Comparison of ENCODE assay signal across 13 cellular contexts in genomic region chr3:126751611-126752302, GRCh38. TPM values are rescaled to one million over a fixed set of nuclear protein-coding genes. Genes with fewer than 3 reads are reported as not detected.
DNase-seq lines count a peak whose midpoint lies in the region; ATAC-seq, FAIRE-seq and TF ChIP-seq lines count a peak whose summit lies in the region.
"Had no signal": no experiment of that assay in that cellular context is flagged by ENCODE, and none has a peak within 500 bp of the region (broad histone marks: within the 10 kb centered on the region; RNA-seq: fewer than 3 reads in every experiment).

No MANE protein-coding gene starts in this region.

- FAIRE-seq in GM12878 (lab: Jason Lieb, UNC) = no peak
- FAIRE-seq in HepG2 (lab: Jason Lieb, UNC) = no peak

- H3K36me3 ChIP-seq in right atrium auricular region (no peaks in the 10 kb centered on the region), GM12878 (ENCODE audit: control insufficient read depth in 2 of 2, insufficient read depth in 2 of 2, low read length in 1 of 2) (no peaks in the 10 kb centered on the region), HepG2 (replicated peaks in 1 of 2; ENCODE audit: control insufficient read depth in 1 of 2, insufficient read depth in 2 of 2, low read length in 2 of 2) (0 out of 5 replicates have a peak, but pooled peaks cover 0 to 7% of the 10 kb centered on the region in 2 experiments)

- DNase-seq in left ventricle myocardium superior (no peak), right atrium auricular region (ENCODE audit: low spot score) (no peak), GM12878 (ENCODE audit: low read depth, low spot score) (no peak), HepG2 (ENCODE audit: low spot score) (no peak), iPS-NIHi7 (ENCODE audit: extremely low spot score) (no peak), omental fat pad (ENCODE audit: low spot score) (no peak)
- DNase-seq: activated CD4-positive, alpha-beta T cell treated with anti-CD3 and anti-CD28 coated beads for 1 hour; NCI-H1048 had no signal

- peak overlapping the region; percentile 39 for H2AFZ ChIP-seq in GM12878 (ENCODE audit: control insufficient read depth, low read depth, low read length)
- no peak overlapping the region for H2AFZ ChIP-seq in HepG2 (ENCODE audit: low read length)

- BruUV-seq in GM12878 (replicated peaks; lab: Mats Ljungman, UMichigan) (no TSS peak), HepG2 (replicated peaks; lab: Mats Ljungman, UMichigan) (no TSS peak)

- H3K9me3 ChIP-seq in right atrium auricular region (no peaks in the 10 kb centered on the region), GM12878 (replicated peaks; ENCODE audit: control insufficient read depth, insufficient read depth, low read length) (no peaks in the 10 kb centered on the region), HepG2 (ENCODE audit: low read length) (no peaks in the 10 kb centered on the region)
- H3K9me3 ChIP-seq: testis had no signal

- SMC1A ChIA-PET in GM12878 (lab: Charles Lee; ENCODE audit: uncharacterized antibody, unreplicated experiment) = interaction anchor here (1.0 to 2.8 kb wide), 14 partner anchors 10 to 723 kb away, joined by 3 to 14 read pairs (median 3); partner anchors contain the start of gene PLXNA1

- H3K4me2 ChIP-seq in GM12878 (ENCODE audit: control insufficient read depth, insufficient read depth) (no peak overlapping the region), HepG2 (ENCODE audit: low read depth, low read length) (no peak overlapping the region)

- peaks cover 0 to 28% of the 10 kb centered on the region in 2 donors for H3K4me1 ChIP-seq in right atrium auricular region
- H3K4me1 ChIP-seq in GM12878 (ENCODE audit: control insufficient read depth, insufficient read depth, low read length) = no peaks in the 10 kb centered on the region
- H3K4me1 ChIP-seq in HepG2 (ENCODE audit: insufficient read depth, low read length) = peaks cover 23% of the 10 kb centered on the region

- H4K20me1 ChIP-seq in GM12878 (ENCODE audit: control insufficient read depth, insufficient read depth) (no peaks in the 10 kb centered on the region), HepG2 (ENCODE audit: insufficient read depth, low read length) (peaks cover 3% of the 10 kb centered on the region; the same call in 1 of the 2 replicates)

- no peak overlapping the region for H3K27ac ChIP-seq in right atrium auricular region
- no peak overlapping the region for H3K27ac ChIP-seq in GM12878 (ENCODE audit: control insufficient read depth, insufficient read depth)
- H3K27ac ChIP-seq in HepG2 (ENCODE audit: extremely low read length, insufficient read depth, low read length) = no peak overlapping the region
- H3K27ac ChIP-seq: HL-60, KMS-11, testis had no signal

- no peak for TF ChIP-seq EP300 in GM12878 (IDR thresholded peaks at IDR 0.05; ENCODE audit: borderline replicate concordance in 1 of 2, control insufficient read depth in 1 of 2, low read depth in 2 of 2, low read length in 2 of 2)
- TF ChIP-seq EP300 in HepG2 (IDR thresholded peaks at IDR 0.05; ENCODE audit: low read depth in 2 of 2, low read length in 2 of 2) = no peak
- TF ChIP-seq EP300 in HepG2 (CRISPR knock-in tag; IDR thresholded peaks at IDR 0.05; ENCODE audit: borderline replicate concordance) = no peak

- RAD21 ChIA-PET in GM12878 (lab: Charles Lee; ENCODE audit: unreplicated experiment) = interaction anchor here (0.9 to 5.8 kb wide), 7 partner anchors 25 to 793 kb away, joined by 3 to 36 read pairs (median 3); partner anchors contain the start of gene PLXNA1

- intact Hi-C loops in left ventricle myocardium superior (cut with micrococcal nuclease) (loop anchor here (10.0 kb wide), 1 partner anchor 223 kb away; no protein-coding TSS in a partner anchor), GM12878 (cut with micrococcal nuclease; ENCODE audit: unreplicated experiment) (loop anchor here (1.0 to 2.0 kb wide), 3 partner anchors 231 to 793 kb away; no protein-coding TSS in a partner anchor), HepG2 (cut with micrococcal nuclease; ENCODE audit: unreplicated experiment) (loop anchor here (1.0 to 5.0 kb wide), 4 partner anchors 209 to 551 kb away; partner anchors contain the start of gene PLXNA1)

- H3K4me3 ChIP-seq in right atrium auricular region = no peak overlapping the region
- no peak overlapping the region for H3K4me3 ChIP-seq in GM12878
- H3K4me3 ChIP-seq in HepG2 (replicated peaks in 1 of 3; ENCODE audit: insufficient read depth in 1 of 3, low read depth in 2 of 3, low read length in 3 of 3) = no peak overlapping the region
- H3K4me3 ChIP-seq: testis had no signal

- TF ChIP-seq POLR2A in GM12878 (IDR thresholded peaks at IDR 0.05; ENCODE audit: low read depth, low read length) (no peak), HepG2 (IDR thresholded peaks at IDR 0.05; ENCODE audit: insufficient read depth in 1 of 2, low read depth in 2 of 2, low read length in 2 of 2) (no peak)

- H3K9ac ChIP-seq in GM12878 (ENCODE audit: control insufficient read depth, insufficient read depth, low read length) = no peak overlapping the region
- H3K9ac ChIP-seq in HepG2 (ENCODE audit: insufficient read depth, low read depth, low read length) = no peak overlapping the region
- H3K9ac ChIP-seq: KMS-11 had no signal

- POLR2A ChIA-PET in GM12878 (lab: Charles Lee) (interaction anchor here (0.7 to 0.9 kb wide), 2 partner anchors 227 to 305 kb away, joined by 3 read pairs; no protein-coding TSS in a partner anchor), HepG2 (lab: Yijun Ruan, JAX) (no interaction called here)

- H3K27me3 ChIP-seq in right atrium auricular region (no peaks in the 10 kb centered on the region), GM12878 (replicated peaks in 1 of 2; ENCODE audit: control insufficient read depth in 2 of 2, insufficient read depth in 2 of 2, low read length in 1 of 2) (no peaks in the 10 kb centered on the region), HepG2 (ENCODE audit: control insufficient read depth in 1 of 2, insufficient read depth in 2 of 2, low read length in 2 of 2) (no peaks in the 10 kb centered on the region; a peak in 1 of 5 replicates)
- H3K27me3 ChIP-seq: testis had no signal

- WGBS in GM12878 (ENCODE audit: insufficient coverage, insufficient replicate concordance, low lambda C conversion rate, missing lambda C conversion rate) = 42% methylated on average over 7 of the region's 7 CpGs
- WGBS in HepG2 (ENCODE audit: low lambda C conversion rate) = 77% methylated on average over 6 of the region's 7 CpGs

- no peaks in the 10 kb centered on the region for H3K79me2 ChIP-seq in GM12878 (ENCODE audit: control insufficient read depth, insufficient read depth, low read length)
- no peaks in the 10 kb centered on the region for H3K79me2 ChIP-seq in HepG2 (ENCODE audit: insufficient read depth, low read length)

- in situ Hi-C loops in GM12878 (cut with MboI) (loop anchor here (5.0 to 10.0 kb wide), 3 partner anchors 226 to 793 kb away; no protein-coding TSS in a partner anchor), HepG2 (cut with HindIII; ENCODE audit: extremely low pct_ligation_motif_present, low pct_unique_long_range_greater_than_20kb) (loop anchor here (5.0 to 10.0 kb wide), 3 partner anchors 211 to 703 kb away; no protein-coding TSS in a partner anchor)

- TF ChIP-seq CTCF in right atrium auricular region (IDR thresholded peaks at IDR 0.05) (no peak), GM12878 (IDR thresholded peaks at IDR 0.05 in 2 of 3, conservative IDR thresholded peaks at IDR 0.05 in 1 of 3; ENCODE audit: control insufficient read depth in 2 of 3, extremely low read depth in 1 of 3, insufficient read depth in 1 of 3, low read depth in 3 of 3, low read length in 3 of 3) (no peak), HepG2 (CRISPR knock-in tag; IDR thresholded peaks at IDR 0.05) (no peak), omental fat pad (IDR thresholded peaks at IDR 0.05) (no peak)

- ATAC-seq in left ventricle myocardium superior (peak; percentile 12), GM12878 (peak; percentile 15; the same call in 2 of the 3 replicates), HepG2 (peak; percentile 11; the same call in 2 of the 3 replicates), GM19324 (IDR thresholded peaks at IDR 0.05; ENCODE audit: low FRiP score, unreplicated experiment) (no peak), omental fat pad (ENCODE audit: low FRiP score) (no peak), GM21723 (IDR thresholded peaks at IDR 0.05; ENCODE audit: unreplicated experiment) (no peak)

- no peak for TF ChIP-seq RAD21 in GM12878 (IDR thresholded peaks at IDR 0.05; ENCODE audit: insufficient read depth, low read depth, low read length)
- no peak for TF ChIP-seq RAD21 in HepG2 (CRISPR knock-in tag; IDR thresholded peaks at IDR 0.05)

- CTCF ChIA-PET in GM12878 (lab: Yijun Ruan, JAX) (interaction anchor here (0.6 to 7.1 kb wide), 26 partner anchors 9 to 897 kb away, joined by 3 to 65 read pairs (median 4); partner anchors contain the start of gene PLXNA1), HepG2 (lab: Yijun Ruan, JAX; ENCODE audit: low intra/inter-chr PET ratio, low total read pairs) (interaction anchor here (1.2 to 2.2 kb wide), 3 partner anchors 230 to 793 kb away, joined by 4 to 11 read pairs (median 7); no protein-coding TSS in a partner anchor)

RNA-seq across cellular contexts. Expression of gene CHCHD6, which starts 47.7 kb away (rescaled TPM):
- total RNA-seq in left ventricle myocardium superior (10.1 TPM), right atrium auricular region (10 to 100 TPM in 1 of 2 donors, 1 to 10 TPM in 1; 8.4 to 10.9 TPM), GM12878 (2014; rRNA removed) (13.3 TPM in 2 replicates), GM12878 (2014; rRNA removed; fragmentation: Illumina TruSeq; extraction: Trizol) (5.9 and 6.8 TPM in 2 replicates), GM12878 (2021) (11.9 and 12.6 TPM in 2 replicates), HepG2 (2016; rRNA removed; fragmentation: Illumina TruSeq; extraction: Trizol) (20.3 and 24.8 TPM in 2 replicates), omental fat pad (10 to 100 TPM in 2 of 4 donors, 1 to 10 TPM in 2; 7.5 to 19.7 (median 11.5) TPM)
- 19.8 and 22.0 TPM in 2 replicates for total RNA-seq in GM12878 (2013; cell fraction: nucleolus; rRNA removed)
- 4.1 TPM for polyA plus RNA-seq in GM12878 (2011; ENCODE audit: low read depth)
- polyA plus RNA-seq in GM12878 (2011; rRNA removed) (7.2 and 11.9 TPM in 2 replicates), GM12878 (2014; fragmentation: Illumina TruSeq; extraction: Trizol) (2.9 and 5.6 TPM in 2 replicates), GM12878 (2014; fragmentation: Nextera tagmentation; extraction: Ambion mirVana) (1 to 10 TPM; 2.7 to 3.8 TPM), GM12878 (2014; rRNA removed) (14.3 and 16.5 TPM in 2 replicates), GM12878 (2016; fragmentation: Nextera tagmentation; extraction: Ambion mirVana) (10 to 100 TPM; 13.1 to 16.7 TPM), HepG2 (2011; rRNA removed) (18.5 and 20.8 TPM in 2 replicates)
- polyA plus RNA-seq in GM12878 (2011; cell fraction: cytosol; rRNA removed) = 13.6 and 19.4 TPM in 2 replicates
- 10.1 and 11.7 TPM in 2 replicates for polyA plus RNA-seq in GM12878 (2011; cell fraction: nucleus; rRNA removed)
- polyA plus RNA-seq in GM12878 (2012) = 6.6 and 8.1 TPM in 2 replicates
- polyA minus RNA-seq in GM12878 (2011; rRNA and poly(A)+ RNA removed) = 3.1 and 3.5 TPM in 2 replicates
- 2.5 and 4.4 TPM in 2 replicates for polyA minus RNA-seq in GM12878 (2011; cell fraction: cytosol; rRNA and poly(A)+ RNA removed)
- 5.7 and 6.9 TPM in 2 replicates for polyA minus RNA-seq in GM12878 (2011; cell fraction: nucleus; rRNA and poly(A)+ RNA removed)
- total RNA-seq in HepG2 (2016; cell fraction: cytosol; rRNA removed; fragmentation: Illumina TruSeq; extraction: Trizol; ENCODE audit: low read depth) = 10.6 and 13.0 TPM in 2 replicates
- total RNA-seq in HepG2 (2016; cell fraction: insoluble cytoplasmic fraction; rRNA removed; fragmentation: Illumina TruSeq; extraction: Trizol) = 21.0 and 27.0 TPM in 2 replicates
- total RNA-seq in HepG2 (2016; cell fraction: membrane; rRNA removed; fragmentation: Illumina TruSeq; extraction: Trizol) = 12.4 and 16.6 TPM in 2 replicates
- total RNA-seq in HepG2 (2016; cell fraction: nucleus; rRNA removed; fragmentation: Illumina TruSeq; extraction: Trizol) = 11.5 and 15.1 TPM in 2 replicates
- polyA plus RNA-seq in HepG2 (2011; cell fraction: cytosol; rRNA removed) = 19.5 and 23.3 TPM in 2 replicates
- polyA plus RNA-seq in HepG2 (2011; cell fraction: nucleus; rRNA removed) = 8.9 and 9.9 TPM in 2 replicates
- 10.9 and 12.0 TPM in 2 replicates for polyA plus RNA-seq in HepG2 (2012)
- polyA plus RNA-seq in HepG2 (2016; cell fraction: cytosol; fragmentation: Illumina TruSeq; extraction: Trizol; ENCODE audit: low read depth) = 12.6 and 15.1 TPM in 2 replicates
- polyA plus RNA-seq in HepG2 (2016; cell fraction: insoluble cytoplasmic fraction; fragmentation: Illumina TruSeq; extraction: Trizol; ENCODE audit: low read depth) = 28.8 and 28.9 TPM in 2 replicates
- polyA plus RNA-seq in HepG2 (2016; cell fraction: membrane; fragmentation: Illumina TruSeq; extraction: Trizol; ENCODE audit: low read depth) = 13.3 and 13.9 TPM in 2 replicates
- 15.3 and 19.3 TPM in 2 replicates for polyA plus RNA-seq in HepG2 (2016; cell fraction: nucleus; fragmentation: Illumina TruSeq; extraction: Trizol; ENCODE audit: insufficient read depth, low read depth)
- polyA minus RNA-seq in HepG2 (2011; rRNA and poly(A)+ RNA removed; ENCODE audit: low replicate concordance) = 5.3 and 6.9 TPM in 2 replicates
- polyA minus RNA-seq in HepG2 (2011; cell fraction: cytosol; rRNA and poly(A)+ RNA removed) = 3.1 and 3.6 TPM in 2 replicates
- 7.2 and 10.6 TPM in 2 replicates for polyA minus RNA-seq in HepG2 (2011; cell fraction: nucleus; rRNA and poly(A)+ RNA removed)

Comparison
In these comparisons a context has a peak if more than half of its experiments do, and no peak if none do; other contexts are left out.
1. ATAC-seq: peak in left ventricle myocardium superior (single experiment), GM12878 (single experiment) and HepG2 (single experiment); none in GM19324 (single experiment), omental fat pad (single experiment) and GM21723 (single experiment).